Comparison of ENCODE assay signal across 14 cellular contexts in genomic region chr6:17381429-17382147, GRCh38. TPM values are rescaled to one million over a fixed set of nuclear protein-coding genes. Genes with fewer than 3 reads are reported as not detected.
DNase-seq lines count a peak whose midpoint lies in the region; ATAC-seq, FAIRE-seq and TF ChIP-seq lines count a peak whose summit lies in the region.
"Had no signal": no experiment of that assay in that cellular context is flagged by ENCODE, and none has a peak within 500 bp of the region (broad histone marks: within the 10 kb centered on the region; RNA-seq: fewer than 3 reads in every experiment).

No MANE protein-coding gene starts in this region.

- CTCF ChIA-PET in A549 (lab: Yijun Ruan, JAX) (no interaction called here), HCT116 (lab: Charles Lee) (no interaction called here)

- no peaks in the 10 kb centered on the region for H3K9me2 ChIP-seq in HCT116 (ENCODE audit: insufficient read depth)

- TF ChIP-seq CTCF in A549 (IDR thresholded peaks at IDR 0.05) (no peak), HCT116 (IDR thresholded peaks at IDR 0.05 in 2 of 3, conservative IDR thresholded peaks at IDR 0.05 in 1 of 3; ENCODE audit: borderline replicate concordance in 1 of 3, insufficient read depth in 1 of 3, low read depth in 2 of 3, low read length in 2 of 3) (no peak), left lung (IDR thresholded peaks at IDR 0.05) (no peak), sigmoid colon (IDR thresholded peaks at IDR 0.05) (no peak)

- H3K27ac ChIP-seq in A549, result peak overlapping the region; percentile 33 to 41; a peak in 5 of 6 replicates
- no peak overlapping the region for H3K27ac ChIP-seq in HCT116 (ENCODE audit: low read depth, low read length)
- no peak overlapping the region for H3K27ac ChIP-seq in left lung
- H3K27ac ChIP-seq in sigmoid colon, result peak overlapping the region in 1 of 4 donors; percentile 56

- no peaks in the 10 kb centered on the region for H3K79me2 ChIP-seq in HCT116 (ENCODE audit: insufficient read depth, low read length)

- H3K4me3 ChIP-seq in A549 (no peak overlapping the region), HCT116 (replicated peaks in 1 of 2; ENCODE audit: low read depth in 1 of 2, low read length in 2 of 2) (no peak overlapping the region), left lung (no peak overlapping the region), sigmoid colon (no peak overlapping the region)

- no peak for TF ChIP-seq RAD21 in A549 (conservative IDR thresholded peaks at IDR 0.05 in 1 of 2, IDR thresholded peaks at IDR 0.05 in 1 of 2)
- TF ChIP-seq RAD21 in HCT116 (IDR thresholded peaks at IDR 0.05; ENCODE audit: low read depth), result no peak

- WGBS in A549 (ENCODE audit: missing lambda C conversion rate), result 50% methylated on average over 6 of the region's 7 CpGs
- WGBS in sigmoid colon, 2 donors, result 77 to 85% methylated on average over 7 of the region's 7 CpGs

- TF ChIP-seq EP300 in A549 (IDR thresholded peaks at IDR 0.05), result no peak
- TF ChIP-seq EP300 in sigmoid colon (IDR thresholded peaks at IDR 0.05), result no peak

- H3K9me3 ChIP-seq in A549 (no peaks in the 10 kb centered on the region), HCT116 (ENCODE audit: control insufficient read depth in 1 of 2, insufficient read depth in 1 of 2, low read depth in 1 of 2, low read length in 2 of 2) (no peaks in the 10 kb centered on the region), left lung (no peaks in the 10 kb centered on the region), sigmoid colon (no peaks in the 10 kb centered on the region)

- POLR2A ChIA-PET in A549 (lab: Yijun Ruan, JAX) (interaction anchor here (1.3 kb wide), 1 partner anchor 12 kb away, joined by 5 read pairs; the partner anchor contains the start of gene CAP2), HCT116 (lab: Charles Lee) (no interaction called here)

- DNase-seq in A549 (ENCODE audit: low read depth in 1 of 2, low spot score in 1 of 2) (peak; percentile 4 to 20), HCT116 (ENCODE audit: low read depth, low spot score) (no peak), anterior cingulate cortex (lab: John Stamatoyannopoulos, UW) (peak in 35 of 58 donors; percentile 0 to 72 (median 27)), left lung (no peak), sigmoid colon (no peak)
- DNase-seq in stimulated activated naive CD4-positive, alpha-beta T cell treated with Interleukin-2 at 50 U/mL for 16 hours (lab: John Stamatoyannopoulos, UW), result no peak
- DNase-seq: activated CD4-positive, CD25-positive, alpha-beta regulatory T cell treated with anti-CD3 and anti-CD28 coated beads, Interleukin-2, amount 50 U/mL, for 72 hours; NCI-H2171; SIG-M5; small intestine had no signal

- H4K20me1 ChIP-seq in HCT116 (ENCODE audit: insufficient read depth), result no peaks in the 10 kb centered on the region

- H3K4me2 ChIP-seq in A549, result peak overlapping the region; percentile 68
- no peak overlapping the region for H3K4me2 ChIP-seq in HCT116 (ENCODE audit: low read length)

- H3K4me1 ChIP-seq in A549 (peaks cover 14% of the 10 kb centered on the region), HCT116 (ENCODE audit: control insufficient read depth in 1 of 2, insufficient read depth in 2 of 2, low read length in 2 of 2) (peaks cover 0 to 6% of the 10 kb centered on the region in 2 experiments; a peak in 2 of 4 replicates), left lung (no peaks in the 10 kb centered on the region), sigmoid colon (peaks cover 0 to 5% (median 0%) of the 10 kb centered on the region in 4 donors)

- H3K27me3 ChIP-seq in HCT116 (ENCODE audit: insufficient read depth, low read length), result no peaks in the 10 kb centered on the region
- H3K27me3 ChIP-seq in left lung, result no peaks in the 10 kb centered on the region
- H3K27me3 ChIP-seq in sigmoid colon, result no peaks in the 10 kb centered on the region

- peak; percentile 47 to 57; a peak in 4 of 6 replicates for ATAC-seq in A549
- ATAC-seq in HCT116, result no peak
- ATAC-seq in left lung, result peak; percentile 36
- ATAC-seq in GM21515 (IDR thresholded peaks at IDR 0.05; ENCODE audit: unreplicated experiment), result no peak
- no peak for ATAC-seq in HG03432 (IDR thresholded peaks at IDR 0.05; ENCODE audit: unreplicated experiment)

- H2AFZ ChIP-seq in HCT116 (ENCODE audit: low read depth, low read length, poor library complexity, severe bottlenecking), result no peak overlapping the region

- H3K36me3 ChIP-seq in HCT116 (ENCODE audit: control insufficient read depth in 1 of 2, insufficient read depth in 2 of 2, low read length in 2 of 2), result no peaks in the 10 kb centered on the region
- no peaks in the 10 kb centered on the region for H3K36me3 ChIP-seq in left lung
- H3K36me3 ChIP-seq in sigmoid colon, result no peaks in the 10 kb centered on the region

- BruUV-seq in HCT116 (replicated peaks; lab: Mats Ljungman, UMichigan), result no TSS peak

- RAD21 ChIA-PET in HCT116 (lab: Charles Lee; ENCODE audit: low non-redundant PET in 1 of 2, low total read pairs in 2 of 2, uncharacterized antibody in 2 of 2, unreplicated experiment in 2 of 2), result no interaction called here

- no peak for FAIRE-seq in A549 (lab: Jason Lieb, UNC)
- FAIRE-seq: colon, small intestine had no signal

- TF ChIP-seq POLR2A in A549 (IDR thresholded peaks at IDR 0.05; ENCODE audit: low read length) (no peak), HCT116 (IDR thresholded peaks at IDR 0.05; ENCODE audit: borderline replicate concordance, extremely low read depth, insufficient read depth, insufficient read length) (no peak), sigmoid colon (IDR thresholded peaks at IDR 0.05) (no peak)

- intact Hi-C loops in HCT116 (cut with micrococcal nuclease), result no loop called here
- intact Hi-C loops in left lung (cut with DNase I), result no loop called here
- intact Hi-C loops in sigmoid colon (cut with DNase I), result no loop called here

- H3K9ac ChIP-seq in HCT116 (ENCODE audit: low read length), result no peak overlapping the region

TF ChIP-seq in A549, 52 proteins besides CTCF, POLR2A, EP300 and RAD21 (continues in another document):
- TF ChIP-seq GATA3 (IDR thresholded peaks at IDR 0.05; ENCODE audit: borderline replicate concordance) (no peak), HEYL (CRISPR knock-in tag; IDR thresholded peaks at IDR 0.05) (no peak), TFCP2L1 (CRISPR knock-in tag; IDR thresholded peaks at IDR 0.05) (no peak), RARB (CRISPR knock-in tag; IDR thresholded peaks at IDR 0.05) (no peak), FOXS1 (CRISPR knock-in tag; IDR thresholded peaks at IDR 0.05) (no peak), NFE2L2 (conservative IDR thresholded peaks at IDR 0.05; ENCODE audit: low read length) (no peak)

TF ChIP-seq in HCT116, 20 proteins besides CTCF, POLR2A, EP300 and RAD21:
- TF ChIP-seq FOSL1 (IDR thresholded peaks at IDR 0.05; ENCODE audit: low read depth), result no peak
- TF ChIP-seq, protein P1, sequence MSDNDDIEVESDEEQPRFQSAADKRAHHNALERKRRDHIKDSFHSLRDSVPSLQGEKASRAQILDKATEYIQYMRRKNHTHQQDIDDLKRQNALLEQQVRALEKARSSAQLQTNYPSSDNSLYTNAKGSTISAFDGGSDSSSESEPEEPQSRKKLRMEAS (IDR thresholded peaks at IDR 0.05), result no peak
- no peak for TF ChIP-seq EZH2 (IDR thresholded peaks at IDR 0.05)
- TF ChIP-seq CBX3 (IDR thresholded peaks at IDR 0.05; ENCODE audit: low read depth), result peak; percentile 42; the same call in 1 of the 2 replicates

RNA-seq across cellular contexts. Expression of gene CAP2, which starts 11.8 kb away (rescaled TPM):
- polyA plus RNA-seq in A549 (2011; rRNA removed) (38.1 and 43.3 TPM in 2 replicates), A549 (2017; fragmentation: RNase III; extraction: RNeasy Plus Mini Kit Qiagen cat#74134 plus additional on column Dnase treatment) (26.0 to 30.7 TPM (median 27.2 TPM) in 3 replicates), sigmoid colon (1 to 10 TPM in 2 of 3 donors, under 1 TPM in 1; 0.92 to 3.0 (median 3.0) TPM)
- 15.8 and 18.2 TPM in 2 replicates for polyA plus RNA-seq in A549 (2012; cell fraction: cytosol; rRNA removed)
- 12.3 and 16.1 TPM in 2 replicates for polyA plus RNA-seq in A549 (2012; cell fraction: nucleus; rRNA removed)
- polyA minus RNA-seq in A549 (2011; rRNA and poly(A)+ RNA removed), result 16.8 and 20.0 TPM in 2 replicates
- total RNA-seq in HCT116 (2021; ENCODE audit: unreplicated experiment) (3.8 TPM), left lung (10 to 100 TPM in 1 of 2 donors, 1 to 10 TPM in 1; 6.5 to 10.6 TPM), sigmoid colon (10 to 100 TPM; 48.3 to 67.1 (median 55.6) TPM)
- 1.5 and 1.9 TPM in 2 replicates for polyA plus RNA-seq in HCT116 (2012)
- polyA plus RNA-seq: CD14-positive monocyte had no signal

Comparison
In these comparisons a context has a peak if more than half of its experiments do, and no peak if none do; other contexts are left out.
1. ATAC-seq: peak in A549 (2 of 2) and left lung (single experiment); none in HCT116 (single experiment), GM21515 (single experiment) and HG03432 (single experiment).
2. DNase-seq: peak in A549 (2 of 2) and anterior cingulate cortex (35 of 58); none in HCT116 (single experiment), left lung (0 of 2), stimulated activated naive CD4-positive, alpha-beta T cell treated with Interleukin-2 at 50 U/mL for 16 hours (single experiment) and sigmoid colon (single experiment).
3. H3K27ac ChIP-seq: peak in A549 (2 of 2); none in HCT116 (single experiment) and left lung (0 of 2).
4. RNA of gene CAP2, which starts 11.8 kb away (total RNA-seq): 48.3 to 67.1 TPM in sigmoid colon; 6.5 to 10.6 TPM in left lung and 3.8 TPM in HCT116 (single experiment); every median in the first group is over 4 times any median in the second.